Comparison of ENCODE assay signal across 8 cellular contexts in genomic region chr2:46230115-46230571, GRCh38.
DNase-seq lines count a peak whose midpoint lies in the region; ATAC-seq and TF ChIP-seq lines count a peak whose summit lies in the region.

No MANE protein-coding gene starts in this region.

- no peak overlapping the region for H2BK15ac ChIP-seq in mesendoderm (replicated peaks; ENCODE audit: low read depth)

- H3K4ac ChIP-seq in mesendoderm (ENCODE audit: low read depth, low read length): no peak overlapping the region

- intact Hi-C loops in activated T-helper 1 cell treated with anti-CD3 and anti-CD28 coated beads, Interleukin-12 subunit alpha, Interleukin-12 subunit beta, Interleukin-2, Interleukin-4 antibody, amounts not matched to agents 30 ng/mL and 10 ng/mL and 1 ng/mL, durations not matched to agents 14 hours and 24 hours and 36 hours (cut with micrococcal nuclease): no loop called here

- no peaks in the 10 kb centered on the region for H3K36me3 ChIP-seq in CD8-positive, alpha-beta memory T cell (ENCODE audit: insufficient read depth, low read length)
- H3K36me3 ChIP-seq in mesendoderm (ENCODE audit: control insufficient read depth, insufficient read depth, low read length) (no peaks in the 10 kb centered on the region), WERI-Rb-1 (no peaks in the 10 kb centered on the region)

- no peak overlapping the region for H2BK120ac ChIP-seq in mesendoderm (ENCODE audit: low read depth, low read length)

- H3K9ac ChIP-seq in mesendoderm (ENCODE audit: low read length): no peak overlapping the region

- H3K4me3 ChIP-seq in CD8-positive, alpha-beta memory T cell (ENCODE audit: low read length): no peak overlapping the region
- H3K4me3 ChIP-seq in mesendoderm (ENCODE audit: low read length): no peak overlapping the region
- no peak overlapping the region for H3K4me3 ChIP-seq in WERI-Rb-1 (ENCODE audit: low read depth, low read length)

- H3K18ac ChIP-seq in mesendoderm (ENCODE audit: low read length): peak overlapping the region; percentile 46

- CTCF ChIA-PET in CD8-positive, alpha-beta memory T cell (lab: Charles Lee): interaction anchor here (1.0 to 2.3 kb wide), 4 partner anchors 13 to 231 kb away, joined by 3 to 6 read pairs (median 3); no protein-coding TSS in a partner anchor

- no peak for TF ChIP-seq CTCF in WERI-Rb-1 (IDR thresholded peaks at IDR 0.05; ENCODE audit: low read depth, low read length)

- no peaks in the 10 kb centered on the region for H3K79me1 ChIP-seq in mesendoderm (ENCODE audit: low read length)

- peak overlapping the region in 6 of 7 donors; percentile 1 to 49 (median 36) for H3K4me3 Mint-ChIP-seq in CD8-positive, alpha-beta memory T cell
- H3K4me3 Mint-ChIP-seq in activated T-helper 1 cell treated with anti-CD3 and anti-CD28 coated beads, Interleukin-12 subunit alpha, Interleukin-12 subunit beta, Interleukin-2, Interleukin-4 antibody, amounts not matched to agents 30 ng/mL and 10 ng/mL and 1 ng/mL, durations not matched to agents 14 hours and 24 hours and 36 hours: no peak overlapping the region

- no peak overlapping the region for H2AK5ac ChIP-seq in mesendoderm (ENCODE audit: low read length)

- H3K56ac ChIP-seq in mesendoderm (ENCODE audit: low read length): peak overlapping the region; percentile 77

- H3K4me2 ChIP-seq in mesendoderm (ENCODE audit: low read length): no peak overlapping the region

- H3K9me3 ChIP-seq in CD8-positive, alpha-beta memory T cell (ENCODE audit: low read length): no peaks in the 10 kb centered on the region
- no peaks in the 10 kb centered on the region for H3K9me3 ChIP-seq in WERI-Rb-1 (ENCODE audit: severe bottlenecking)

- no peak overlapping the region for H4K5ac ChIP-seq in mesendoderm (ENCODE audit: low read length)

- H3K4me1 Mint-ChIP-seq in CD8-positive, alpha-beta memory T cell: peaks cover 14 to 33% (median 19%) of the 10 kb centered on the region in 3 donors
- H3K4me1 Mint-ChIP-seq in activated T-helper 1 cell treated with anti-CD3 and anti-CD28 coated beads, Interleukin-12 subunit alpha, Interleukin-12 subunit beta, Interleukin-2, Interleukin-4 antibody, amounts not matched to agents 30 ng/mL and 10 ng/mL and 1 ng/mL, durations not matched to agents 14 hours and 24 hours and 36 hours (ENCODE audit: low read depth): peaks cover 48% of the 10 kb centered on the region

- no peak overlapping the region for H2BK5ac ChIP-seq in mesendoderm (ENCODE audit: low read length)

- H3K9me3 Mint-ChIP-seq in CD8-positive, alpha-beta memory T cell: no peaks in the 10 kb centered on the region
- H3K9me3 Mint-ChIP-seq in activated T-helper 1 cell treated with anti-CD3 and anti-CD28 coated beads, Interleukin-12 subunit alpha, Interleukin-12 subunit beta, Interleukin-2, Interleukin-4 antibody, amounts not matched to agents 30 ng/mL and 10 ng/mL and 1 ng/mL, durations not matched to agents 14 hours and 24 hours and 36 hours: no peaks in the 10 kb centered on the region

- H4K8ac ChIP-seq in mesendoderm (ENCODE audit: low read depth, low read length): no peak overlapping the region

- POLR2A ChIA-PET in CD8-positive, alpha-beta memory T cell (lab: Charles Lee): no interaction called here

- H3K27ac Mint-ChIP-seq in CD8-positive, alpha-beta memory T cell: peak overlapping the region; percentile 52 to 94 (median 81)
- peak overlapping the region; percentile 90 for H3K27ac Mint-ChIP-seq in activated T-helper 1 cell treated with anti-CD3 and anti-CD28 coated beads, Interleukin-12 subunit alpha, Interleukin-12 subunit beta, Interleukin-2, Interleukin-4 antibody, amounts not matched to agents 30 ng/mL and 10 ng/mL and 1 ng/mL, durations not matched to agents 14 hours and 24 hours and 36 hours

- no CpG with 5 or more reads among the region's 6 CpGs for WGBS in mesendoderm (ENCODE audit: extremely low coverage, insufficient coverage, low lambda C conversion rate)

- ATAC-seq in GM19324 (IDR thresholded peaks at IDR 0.05; ENCODE audit: low FRiP score, unreplicated experiment) (peak; percentile 41), HG03378 (IDR thresholded peaks at IDR 0.05; ENCODE audit: unreplicated experiment) (peak; percentile 53)

- no peaks in the 10 kb centered on the region for H3K27me3 ChIP-seq in CD8-positive, alpha-beta memory T cell (ENCODE audit: insufficient read depth, low read length, poor library complexity, severe bottlenecking)
- H3K27me3 ChIP-seq in mesendoderm (ENCODE audit: insufficient read depth, low read length, poor library complexity): no peaks in the 10 kb centered on the region
- no peaks in the 10 kb centered on the region for H3K27me3 ChIP-seq in WERI-Rb-1 (ENCODE audit: insufficient read depth, low read depth, severe bottlenecking)

- H3K4me1 ChIP-seq in CD8-positive, alpha-beta memory T cell (ENCODE audit: insufficient read depth, low read length): peaks cover 17% of the 10 kb centered on the region
- H3K4me1 ChIP-seq in mesendoderm (ENCODE audit: control insufficient read depth, low read depth, low read length): peaks cover 15% of the 10 kb centered on the region

- H3K23ac ChIP-seq in mesendoderm (ENCODE audit: low read length): no peak overlapping the region

- no peaks in the 10 kb centered on the region for H3K27me3 Mint-ChIP-seq in CD8-positive, alpha-beta memory T cell
- peaks cover 9% of the 10 kb centered on the region for H3K27me3 Mint-ChIP-seq in activated T-helper 1 cell treated with anti-CD3 and anti-CD28 coated beads, Interleukin-12 subunit alpha, Interleukin-12 subunit beta, Interleukin-2, Interleukin-4 antibody, amounts not matched to agents 30 ng/mL and 10 ng/mL and 1 ng/mL, durations not matched to agents 14 hours and 24 hours and 36 hours (ENCODE audit: insufficient read depth)

- H3K27ac ChIP-seq in CD8-positive, alpha-beta memory T cell (ENCODE audit: low read depth, low read length): no peak overlapping the region
- H3K27ac ChIP-seq in mesendoderm (ENCODE audit: low read depth, low read length) (peak overlapping the region; percentile 62), WERI-Rb-1 (no peak overlapping the region)

- peak in 1 of 5 donors; percentile 9 for DNase-seq in CD8-positive, alpha-beta memory T cell
- DNase-seq in activated T-helper 1 cell treated with anti-CD3 and anti-CD28 coated beads, Interleukin-12 subunit alpha, Interleukin-12 subunit beta, Interleukin-2, Interleukin-4 antibody, amounts not matched to agents 30 ng/mL and 10 ng/mL and 1 ng/mL, durations not matched to agents 14 hours and 24 hours and 36 hours (ENCODE audit: low spot score): no peak
- DNase-seq in mesendoderm (peak; percentile 43), NK-92 (lab: John Stamatoyannopoulos, UW; ENCODE audit: unreplicated experiment) (no peak), WERI-Rb-1 (no peak)
- DNase-seq in central memory CD4-positive, alpha-beta T cell: no peak

- H3K36me3 Mint-ChIP-seq in CD8-positive, alpha-beta memory T cell: peaks cover 0 to 1% (median 0%) of the 10 kb centered on the region in 3 donors
- no peaks in the 10 kb centered on the region for H3K36me3 Mint-ChIP-seq in activated T-helper 1 cell treated with anti-CD3 and anti-CD28 coated beads, Interleukin-12 subunit alpha, Interleukin-12 subunit beta, Interleukin-2, Interleukin-4 antibody, amounts not matched to agents 30 ng/mL and 10 ng/mL and 1 ng/mL, durations not matched to agents 14 hours and 24 hours and 36 hours (ENCODE audit: low read depth)

- no peaks in the 10 kb centered on the region for H3K79me2 ChIP-seq in mesendoderm (ENCODE audit: control insufficient read depth, insufficient read depth, low read length)
